1 cellular context compared by ENCODE assay signal in the genomic region with DNA sequence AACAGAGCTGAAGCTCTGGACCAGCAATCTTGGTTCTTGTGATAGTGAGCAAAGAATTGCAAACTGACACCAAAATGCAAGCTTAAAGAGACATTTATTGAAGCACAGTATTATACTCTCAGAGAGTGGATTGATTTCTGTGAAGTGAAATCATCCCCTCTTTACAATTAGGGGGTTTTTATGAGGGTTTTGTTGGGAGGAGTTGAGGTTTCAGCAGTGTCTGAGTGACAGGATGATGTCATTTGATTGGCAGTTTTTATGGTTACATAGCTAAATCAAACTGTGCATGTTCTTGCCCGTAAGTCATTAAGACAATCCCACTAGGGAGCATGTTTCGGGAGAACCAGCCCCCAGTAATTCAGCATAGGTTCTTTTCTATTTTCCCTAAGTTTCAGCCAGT.
TF ChIP-seq lines count a peak whose summit lies in the region.

No MANE protein-coding gene starts in this region.

TF ChIP-seq in GM12878, 131 proteins besides CTCF, POLR2A, EP300 and RAD21 (continued from another document):
- TF ChIP-seq, protein P1, sequence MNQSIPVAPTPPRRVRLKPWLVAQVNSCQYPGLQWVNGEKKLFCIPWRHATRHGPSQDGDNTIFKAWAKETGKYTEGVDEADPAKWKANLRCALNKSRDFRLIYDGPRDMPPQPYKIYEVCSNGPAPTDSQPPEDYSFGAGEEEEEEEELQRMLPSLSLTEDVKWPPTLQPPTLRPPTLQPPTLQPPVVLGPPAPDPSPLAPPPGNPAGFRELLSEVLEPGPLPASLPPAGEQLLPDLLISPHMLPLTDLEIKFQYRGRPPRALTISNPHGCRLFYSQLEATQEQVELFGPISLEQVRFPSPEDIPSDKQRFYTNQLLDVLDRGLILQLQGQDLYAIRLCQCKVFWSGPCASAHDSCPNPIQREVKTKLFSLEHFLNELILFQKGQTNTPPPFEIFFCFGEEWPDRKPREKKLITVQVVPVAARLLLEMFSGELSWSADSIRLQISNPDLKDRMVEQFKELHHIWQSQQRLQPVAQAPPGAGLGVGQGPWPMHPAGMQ (IDR thresholded peaks at IDR 0.05; ENCODE audit: borderline replicate concordance), result no peak
- TF ChIP-seq EED (IDR thresholded peaks at IDR 0.05; ENCODE audit: low read depth) (no peak), CHD4 (IDR thresholded peaks at IDR 0.05) (no peak), SMAD1 (IDR thresholded peaks at IDR 0.05; ENCODE audit: low read depth, partially characterized antibody) (no peak), RELA (IDR thresholded peaks at IDR 0.05; ENCODE audit: borderline replicate concordance, partially characterized antibody) (no peak), NBN (IDR thresholded peaks at IDR 0.05) (no peak)
- TF ChIP-seq, protein P2, sequence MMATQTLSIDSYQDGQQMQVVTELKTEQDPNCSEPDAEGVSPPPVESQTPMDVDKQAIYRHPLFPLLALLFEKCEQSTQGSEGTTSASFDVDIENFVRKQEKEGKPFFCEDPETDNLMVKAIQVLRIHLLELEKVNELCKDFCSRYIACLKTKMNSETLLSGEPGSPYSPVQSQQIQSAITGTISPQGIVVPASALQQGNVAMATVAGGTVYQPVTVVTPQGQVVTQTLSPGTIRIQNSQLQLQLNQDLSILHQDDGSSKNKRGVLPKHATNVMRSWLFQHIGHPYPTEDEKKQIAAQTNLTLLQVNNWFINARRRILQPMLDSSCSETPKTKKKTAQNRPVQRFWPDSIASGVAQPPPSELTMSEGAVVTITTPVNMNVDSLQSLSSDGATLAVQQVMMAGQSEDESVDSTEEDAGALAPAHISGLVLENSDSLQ (IDR thresholded peaks at IDR 0.05), result peak; percentile 93
